Comparison of ENCODE assay signal across 8 cellular contexts in the genomic region with DNA sequence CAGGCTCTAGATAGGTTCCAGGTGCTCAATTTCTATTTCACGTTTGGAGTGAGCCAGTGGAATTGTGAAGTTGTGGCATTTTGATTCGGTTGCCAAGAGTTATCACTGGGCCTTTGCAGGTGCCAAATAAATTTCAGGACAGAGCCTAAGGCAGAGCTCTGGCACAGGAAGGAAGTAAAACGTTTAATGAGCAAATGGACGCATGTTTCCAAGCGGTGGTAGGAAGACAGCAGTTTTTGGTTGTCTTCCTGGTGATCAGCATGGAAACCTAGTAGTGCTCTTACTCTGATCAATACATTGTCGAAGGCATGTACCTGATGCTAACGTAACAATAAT. TPM values are rescaled to one million over a fixed set of nuclear protein-coding genes. Genes with fewer than 3 reads are reported as not detected.
DNase-seq lines count a peak whose midpoint lies in the region; ATAC-seq and TF ChIP-seq lines count a peak whose summit lies in the region.

No MANE protein-coding gene starts in this region.

- H3K9me3 Mint-ChIP-seq in activated naive CD8-positive, alpha-beta T cell treated with anti-CD3 and anti-CD28 coated beads, Interleukin-2, amount 10 ng/mL, durations not matched to agents 7 days and 5 days = no peaks in the 10 kb centered on the region
- no peaks in the 10 kb centered on the region for H3K9me3 Mint-ChIP-seq in immature natural killer cell

- peaks cover 66% of the 10 kb centered on the region for H3K4me1 ChIP-seq in suprapubic skin

- no peaks in the 10 kb centered on the region for H3K27me3 Mint-ChIP-seq in activated naive CD8-positive, alpha-beta T cell treated with anti-CD3 and anti-CD28 coated beads, Interleukin-2, amount 10 ng/mL, durations not matched to agents 7 days and 5 days
- H3K27me3 Mint-ChIP-seq in immature natural killer cell (ENCODE audit: low read depth in 3 of 3) = peaks cover 7 to 22% (median 19%) of the 10 kb centered on the region in 3 donors

- H3K4me3 Mint-ChIP-seq in activated naive CD8-positive, alpha-beta T cell treated with anti-CD3 and anti-CD28 coated beads, Interleukin-2, amount 10 ng/mL, durations not matched to agents 7 days and 5 days = peak overlapping the region; percentile 98
- H3K4me3 Mint-ChIP-seq in immature natural killer cell = peak overlapping the region; percentile 87 to 97 (median 94)

- peak overlapping the region; percentile 88 for H3K27ac ChIP-seq in suprapubic skin

- H3K36me3 ChIP-seq in suprapubic skin = no peaks in the 10 kb centered on the region

- DNase-seq in NOMO-1 treated with dmso at 0.1 percent for 144 hours (lab: John Stamatoyannopoulos, UW; ENCODE audit: unreplicated experiment) = peak; percentile 20
- no peak for DNase-seq in NOMO-1 treated with DMSO at 0.1 percent for 48 hours (lab: John Stamatoyannopoulos, UW; ENCODE audit: unreplicated experiment)
- no peak for DNase-seq in activated naive CD8-positive, alpha-beta T cell treated with anti-CD3 and anti-CD28 coated beads, Interleukin-2, amount 10 ng/mL, durations not matched to agents 7 days and 5 days
- DNase-seq in immature natural killer cell = no peak
- DNase-seq in suprapubic skin (ENCODE audit: low spot score in 2 of 2) = no peak
- no peak for DNase-seq in medulla oblongata (ENCODE audit: extremely low spot score)
- DNase-seq in NCI-H510A (lab: John Stamatoyannopoulos, UW) = no peak

- WGBS in suprapubic skin = 24% methylated on average over 7 of the region's 7 CpGs

- H3K4me3 ChIP-seq in suprapubic skin = peak overlapping the region; percentile 60

- ATAC-seq in activated naive CD8-positive, alpha-beta T cell treated with anti-CD3 and anti-CD28 coated beads, Interleukin-2, amount 10 ng/mL, durations not matched to agents 7 days and 5 days (ENCODE audit: low read depth) = no peak
- ATAC-seq in HG03139 (IDR thresholded peaks at IDR 0.05; ENCODE audit: unreplicated experiment) = no peak

- no peak for TF ChIP-seq CTCF in suprapubic skin (IDR thresholded peaks at IDR 0.05)

- H3K27ac Mint-ChIP-seq in activated naive CD8-positive, alpha-beta T cell treated with anti-CD3 and anti-CD28 coated beads, Interleukin-2, amount 10 ng/mL, durations not matched to agents 7 days and 5 days = peak overlapping the region; percentile 97
- H3K27ac Mint-ChIP-seq in immature natural killer cell = peak overlapping the region; percentile 93 to 99 (median 98)

- H3K27me3 ChIP-seq in suprapubic skin = no peaks in the 10 kb centered on the region

- H3K36me3 Mint-ChIP-seq in activated naive CD8-positive, alpha-beta T cell treated with anti-CD3 and anti-CD28 coated beads, Interleukin-2, amount 10 ng/mL, durations not matched to agents 7 days and 5 days = peaks cover 11% of the 10 kb centered on the region
- no peaks in the 10 kb centered on the region for H3K36me3 Mint-ChIP-seq in immature natural killer cell

- H3K9me3 ChIP-seq in suprapubic skin = no peaks in the 10 kb centered on the region

- TF ChIP-seq EP300 in suprapubic skin (IDR thresholded peaks at IDR 0.05) = no peak

- POLR2A ChIA-PET in activated naive CD8-positive, alpha-beta T cell treated with anti-CD3 and anti-CD28 coated beads, Interleukin-2, amount 10 ng/mL, durations not matched to agents 7 days and 5 days (lab: Charles Lee) = interaction anchor here (0.7 to 1.1 kb wide), 2 partner anchors 23 to 81 kb away, joined by 3 to 4 read pairs; no protein-coding TSS in a partner anchor

- no peak for TF ChIP-seq POLR2A in suprapubic skin (IDR thresholded peaks at IDR 0.05)

- peaks cover 58% of the 10 kb centered on the region for H3K4me1 Mint-ChIP-seq in activated naive CD8-positive, alpha-beta T cell treated with anti-CD3 and anti-CD28 coated beads, Interleukin-2, amount 10 ng/mL, durations not matched to agents 7 days and 5 days
- peaks cover 72 to 86% of the 10 kb centered on the region in 2 donors for H3K4me1 Mint-ChIP-seq in immature natural killer cell

RNA-seq across cellular contexts. Expression of a gene that starts 0.5 kb away (rescaled TPM):
- total RNA-seq in activated naive CD8-positive, alpha-beta T cell treated with anti-CD3 and anti-CD28 coated beads, Interleukin-2, amount 10 ng/mL, durations not matched to agents 7 days and 5 days = 10 to 100 TPM; 55.0 to 59.3 TPM
- 1 to 10 TPM; 5.0 to 7.1 (median 5.5) TPM for polyA plus RNA-seq in immature natural killer cell
- 10 to 100 TPM in 3 of 4 donors, 1 to 10 TPM in 1; 4.0 to 18.2 (median 10.7) TPM for total RNA-seq in suprapubic skin

RNA-seq across cellular contexts. Expression of a gene that starts 29.3 kb away (rescaled TPM):
- total RNA-seq in activated naive CD8-positive, alpha-beta T cell treated with anti-CD3 and anti-CD28 coated beads, Interleukin-2, amount 10 ng/mL, durations not matched to agents 7 days and 5 days = 10 to 100 TPM; 40.6 to 41.4 TPM
- polyA plus RNA-seq in immature natural killer cell = 10 to 100 TPM; 30.8 to 44.5 (median 35.4) TPM
- total RNA-seq in suprapubic skin = 10 to 100 TPM; 56.9 to 76.5 (median 64.6) TPM
